14 cellular contexts compared by ENCODE assay signal in the genomic region with DNA sequence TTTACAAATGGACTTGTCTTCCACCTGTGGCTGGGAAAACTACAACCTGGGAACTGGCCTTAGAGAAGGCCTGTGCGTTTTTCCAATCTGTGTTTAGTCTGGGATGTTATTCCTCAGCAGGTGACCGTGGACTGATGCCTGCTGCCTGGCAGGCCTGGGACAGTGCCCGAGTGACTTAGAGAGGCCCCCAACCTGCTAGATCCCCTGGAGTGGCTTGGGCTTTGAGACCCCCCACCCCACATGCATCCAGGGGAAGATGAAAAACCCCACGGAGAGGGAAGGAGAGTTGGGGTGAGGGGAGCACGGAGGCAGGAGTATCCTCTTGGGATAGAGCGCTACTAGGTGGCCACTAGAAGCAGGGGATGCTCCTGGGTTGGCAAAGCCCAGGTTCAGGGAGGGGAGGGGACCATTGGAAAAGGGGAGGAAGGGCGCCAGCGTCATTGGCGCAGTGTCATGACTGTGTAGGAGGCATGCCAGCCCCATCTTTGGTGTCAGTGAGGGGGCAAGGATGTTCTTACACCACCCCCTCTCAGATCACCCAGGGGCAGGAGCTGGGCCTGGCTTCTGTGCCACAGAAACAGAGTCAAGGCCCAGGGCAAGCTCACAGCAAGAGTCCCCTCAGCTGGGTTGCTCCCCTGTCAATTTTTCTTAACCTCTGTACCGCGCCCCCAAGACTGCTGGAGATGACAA.
"Had no signal": no experiment of that assay in that cellular context is flagged by ENCODE, and none has a peak within 500 bp of the region (broad histone marks: within the 10 kb centered on the region; RNA-seq: fewer than 3 reads in every experiment).

No MANE protein-coding gene starts in this region.

- H3K27ac ChIP-seq: adrenal gland, parathyroid adenoma, thyroid gland, vagina had no signal

- H3K79me2 ChIP-seq: parathyroid adenoma had no signal

- H3K9me3 Mint-ChIP-seq: activated CD4-positive, alpha-beta T cell treated with anti-CD3 and anti-CD28 coated beads, Interleukin-2, amount 10 ng/mL, durations not matched to agents 24 days and 14 days; activated naive CD4-positive, alpha-beta T cell treated with anti-CD3 and anti-CD28 coated beads, Interleukin-2, amount 10 ng/mL, durations not matched to agents 7 days and 5 days; stimulated activated effector memory CD8-positive, alpha-beta T cell treated with anti-CD3 and anti-CD28 coated beads, Interleukin-12 subunit alpha, Interleukin-12 subunit beta, amount 100 ng/mL, for 72 hours had no signal

- H3K36me3 ChIP-seq: adrenal gland, thyroid gland, vagina had no signal

- H3K4me3 ChIP-seq: adrenal gland, thyroid gland, vagina had no signal

- H3K9me3 ChIP-seq: adrenal gland, thyroid gland, vagina had no signal

- H3K4me1 ChIP-seq: adrenal gland, parathyroid adenoma, thyroid gland, vagina had no signal

- ATAC-seq: activated CD8-positive, alpha-beta T cell treated with anti-CD3 and anti-CD28 coated beads, Interleukin-2, amount 10 ng/mL, durations not matched to agents 7 days and 5 days; stimulated activated effector memory CD8-positive, alpha-beta T cell treated with anti-CD3 and anti-CD28 coated beads, Interleukin-12 subunit alpha, Interleukin-12 subunit beta, amount 100 ng/mL, for 72 hours; T-helper 17 cell had no signal

- DNase-seq: activated B cell treated with CpG ODN at 0.5 μM for 24 hours; activated CD4-positive, alpha-beta T cell treated with anti-CD3 and anti-CD28 coated beads, Interleukin-2, amount 10 ng/mL, durations not matched to agents 24 days and 14 days; activated CD8-positive, alpha-beta T cell treated with anti-CD3 and anti-CD28 coated beads, Interleukin-2, amount 10 ng/mL, durations not matched to agents 7 days and 5 days; activated naive CD4-positive, alpha-beta T cell treated with anti-CD3 and anti-CD28 coated beads, Interleukin-2, amount 10 ng/mL, durations not matched to agents 7 days and 5 days; adrenal gland; foreskin fibroblast; glutamatergic neuron; hypothalamus; stimulated activated CD4-positive, alpha-beta T cell treated with anti-CD3 and anti-CD28 coated beads, Interleukin-12 subunit alpha, Interleukin-12 subunit beta, amount 100 ng/mL, for 4 hours; T-helper 17 cell; thyroid gland had no signal

- H3K27ac Mint-ChIP-seq: activated B cell treated with CpG ODN at 0.5 μM for 24 hours; activated CD4-positive, alpha-beta T cell treated with anti-CD3 and anti-CD28 coated beads, Interleukin-2, amount 10 ng/mL, durations not matched to agents 24 days and 14 days; activated naive CD4-positive, alpha-beta T cell treated with anti-CD3 and anti-CD28 coated beads, Interleukin-2, amount 10 ng/mL, durations not matched to agents 7 days and 5 days; stimulated activated effector memory CD8-positive, alpha-beta T cell treated with anti-CD3 and anti-CD28 coated beads, Interleukin-12 subunit alpha, Interleukin-12 subunit beta, amount 100 ng/mL, for 72 hours; T-helper 17 cell had no signal

- H3K27me3 ChIP-seq: thyroid gland, vagina had no signal

- H3K4me1 Mint-ChIP-seq: activated B cell treated with CpG ODN at 0.5 μM for 24 hours; activated CD4-positive, alpha-beta T cell treated with anti-CD3 and anti-CD28 coated beads, Interleukin-2, amount 10 ng/mL, durations not matched to agents 24 days and 14 days; activated naive CD4-positive, alpha-beta T cell treated with anti-CD3 and anti-CD28 coated beads, Interleukin-2, amount 10 ng/mL, durations not matched to agents 7 days and 5 days; stimulated activated effector memory CD8-positive, alpha-beta T cell treated with anti-CD3 and anti-CD28 coated beads, Interleukin-12 subunit alpha, Interleukin-12 subunit beta, amount 100 ng/mL, for 72 hours; T-helper 17 cell had no signal

- H3K9ac ChIP-seq: parathyroid adenoma had no signal

- H3K4me3 Mint-ChIP-seq: activated B cell treated with CpG ODN at 0.5 μM for 24 hours; activated CD4-positive, alpha-beta T cell treated with anti-CD3 and anti-CD28 coated beads, Interleukin-2, amount 10 ng/mL, durations not matched to agents 24 days and 14 days; activated CD8-positive, alpha-beta T cell treated with anti-CD3 and anti-CD28 coated beads, Interleukin-2, amount 10 ng/mL, durations not matched to agents 7 days and 5 days; activated naive CD4-positive, alpha-beta T cell treated with anti-CD3 and anti-CD28 coated beads, Interleukin-2, amount 10 ng/mL, durations not matched to agents 7 days and 5 days; stimulated activated effector memory CD8-positive, alpha-beta T cell treated with anti-CD3 and anti-CD28 coated beads, Interleukin-12 subunit alpha, Interleukin-12 subunit beta, amount 100 ng/mL, for 72 hours; T-helper 17 cell had no signal

- H2AFZ ChIP-seq: parathyroid adenoma had no signal
